23 cellular contexts compared by ENCODE assay signal in the genomic region with DNA sequence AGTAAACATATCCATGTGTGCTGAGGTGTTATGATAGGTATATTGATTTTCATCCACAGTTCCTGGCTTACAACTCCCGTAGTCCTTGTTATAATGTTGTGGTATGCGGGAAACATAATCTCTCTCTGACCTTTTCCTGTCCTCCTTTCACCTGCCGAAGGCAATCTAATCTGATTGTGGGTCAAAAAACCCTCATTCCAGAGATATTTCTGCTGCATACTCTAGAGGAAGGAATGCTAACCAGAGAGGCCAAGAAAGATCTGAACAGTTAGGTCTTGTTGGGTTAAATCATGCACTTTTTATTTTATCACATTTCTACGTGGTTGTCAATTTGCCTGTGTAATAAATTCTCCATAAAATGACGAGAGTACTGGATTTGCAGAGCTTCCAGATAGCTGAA.
"Had no signal": no experiment of that assay in that cellular context is flagged by ENCODE, and none has a peak within 500 bp of the region (broad histone marks: within the 10 kb centered on the region; RNA-seq: fewer than 3 reads in every experiment).

No MANE protein-coding gene starts in this region.

- H3K4me3 ChIP-seq: adrenal gland, ascending aorta, breast epithelium, pancreas, psoas muscle, transverse colon had no signal

- H3K4me1 ChIP-seq: breast epithelium, transverse colon had no signal

- H3K27ac ChIP-seq: adrenal gland, ascending aorta, breast epithelium, pancreas, transverse colon, VCaP had no signal

- H3K36me3 ChIP-seq: adrenal gland, ascending aorta, breast epithelium, pancreas, transverse colon had no signal

- DNase-seq: activated CD4-positive, alpha-beta T cell treated with anti-CD3 and anti-CD28 coated beads for 4 hours; activated CD4-positive, alpha-beta T cell treated with anti-CD3 and anti-CD28 coated beads, Interleukin-2, amount 50 U/mL, for 48 hours; activated CD8-positive, alpha-beta memory T cell treated with anti-CD3 and anti-CD28 coated beads, Interleukin-2, amount 50 U/mL, for 4 hours; activated effector memory CD4-positive, alpha-beta T cell treated with anti-CD3 and anti-CD28 coated beads, Interleukin-2, amount 50 U/mL, for 16 hours; activated naive CD4-positive, alpha-beta T cell treated with anti-CD3 and anti-CD28 coated beads for 36 hours; activated naive CD8-positive, alpha-beta T cell treated with anti-CD3 and anti-CD28 coated beads for 36 hours; activated T-cell treated with anti-CD3 and anti-CD28 coated beads, Interleukin-2, amount 50 U/mL, for 1 hour; adrenal gland; effector CD8-positive, alpha-beta T cell; left colon; mammary epithelial cell; naive thymus-derived CD8-positive, alpha-beta T cell; nucleus accumbens; pancreas; psoas muscle; right cardiac atrium; stimulated activated CD4-positive, alpha-beta T cell treated with anti-CD3 and anti-CD28 coated beads, Interleukin-2, amount 100 ng/mL, for 48 hours; stimulated activated naive CD4-positive, alpha-beta T cell treated with Interleukin-2 at 50 U/mL for 16 hours; T-helper 9 cell; transverse colon had no signal

- H3K27me3 ChIP-seq: adrenal gland, ascending aorta, breast epithelium, pancreas, transverse colon had no signal

- H3K9me3 ChIP-seq: adrenal gland, ascending aorta, breast epithelium, pancreas, psoas muscle, transverse colon had no signal

- ATAC-seq: left colon; naive thymus-derived CD8-positive, alpha-beta T cell; psoas muscle; right cardiac atrium had no signal
